Comparison of ENCODE assay signal across 8 cellular contexts in genomic region chr3:109806929-109807328, GRCh38.
DNase-seq lines count a peak whose midpoint lies in the region; ATAC-seq and TF ChIP-seq lines count a peak whose summit lies in the region.

No MANE protein-coding gene starts in this region.

- H3K27me3 ChIP-seq in Peyer's patch: no peaks in the 10 kb centered on the region

- H3K4me3 ChIP-seq in Peyer's patch: no peak overlapping the region

- peak overlapping the region; percentile 32 to 69 (median 58) for H3K27ac ChIP-seq in Peyer's patch

- no peaks in the 10 kb centered on the region for H3K36me3 ChIP-seq in Peyer's patch

- peak; percentile 78 for ATAC-seq in HG02678 (IDR thresholded peaks at IDR 0.05; ENCODE audit: unreplicated experiment)

- peak in 1 of 2 donors; percentile 13 for TF ChIP-seq POLR2A in Peyer's patch (IDR thresholded peaks at IDR 0.05)

- DNase-seq in ELR (ENCODE audit: low read depth): peak; percentile 82
- peak in 1 of 3 donors; percentile 48 for DNase-seq in Peyer's patch
- peak; percentile 15 for DNase-seq in astrocyte of the hippocampus (ENCODE audit: low read depth, low spot score)
- DNase-seq in non-pigmented ciliary epithelial cell (ENCODE audit: low read depth): peak; percentile 30
- DNase-seq in NCI-H1092 (lab: John Stamatoyannopoulos, UW): no peak
- DNase-seq in mesenteric fat pad (ENCODE audit: low spot score): no peak
- no peak for DNase-seq in DMS153 (lab: John Stamatoyannopoulos, UW)

- TF ChIP-seq CTCF in Peyer's patch (IDR thresholded peaks at IDR 0.05): no peak

- no peaks in the 10 kb centered on the region for H3K4me1 ChIP-seq in Peyer's patch

- no peaks in the 10 kb centered on the region for H3K9me3 ChIP-seq in Peyer's patch

Comparison
In these comparisons a context has a peak if more than half of its experiments do, and no peak if none do; other contexts are left out.
1. DNase-seq: peak in ELR (single experiment), astrocyte of the hippocampus (single experiment) and non-pigmented ciliary epithelial cell (single experiment); none in NCI-H1092 (single experiment), mesenteric fat pad (single experiment) and DMS153 (single experiment).